1 cellular context compared by ENCODE assay signal in the genomic region with DNA sequence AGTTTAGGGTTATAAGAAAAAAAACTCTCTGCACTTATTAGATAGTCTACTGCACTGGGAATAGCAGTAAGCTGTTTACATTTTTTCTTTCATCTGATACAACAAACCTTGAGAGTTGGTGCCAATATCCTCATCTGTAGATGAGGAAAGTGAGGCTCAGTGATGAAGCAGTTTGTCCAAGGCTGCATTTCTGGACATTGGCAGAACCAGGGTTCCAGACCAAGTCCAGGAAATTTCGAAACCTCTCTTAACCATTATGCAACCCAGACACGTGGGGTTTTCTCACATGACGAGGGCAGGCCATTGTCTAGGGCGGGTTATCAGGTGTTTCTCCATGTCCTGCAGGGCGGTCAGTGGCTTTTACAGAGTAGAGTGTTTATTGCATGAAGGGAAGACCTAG.
A peak's percentile ranks its signal among the peaks of the same experiment; 100 is the strongest.
TF ChIP-seq lines count a peak whose summit lies in the region.

No MANE protein-coding gene starts in this region.

TF ChIP-seq in K562, 482 proteins besides CTCF, POLR2A, EP300 and RAD21 (continued from another document and continues in another):
- no peak for TF ChIP-seq ZBTB43 (CRISPR knock-in tag; IDR thresholded peaks at IDR 0.05)
- TF ChIP-seq MGA (IDR thresholded peaks at IDR 0.05), result peak; percentile 89
- TF ChIP-seq, protein P1, sequence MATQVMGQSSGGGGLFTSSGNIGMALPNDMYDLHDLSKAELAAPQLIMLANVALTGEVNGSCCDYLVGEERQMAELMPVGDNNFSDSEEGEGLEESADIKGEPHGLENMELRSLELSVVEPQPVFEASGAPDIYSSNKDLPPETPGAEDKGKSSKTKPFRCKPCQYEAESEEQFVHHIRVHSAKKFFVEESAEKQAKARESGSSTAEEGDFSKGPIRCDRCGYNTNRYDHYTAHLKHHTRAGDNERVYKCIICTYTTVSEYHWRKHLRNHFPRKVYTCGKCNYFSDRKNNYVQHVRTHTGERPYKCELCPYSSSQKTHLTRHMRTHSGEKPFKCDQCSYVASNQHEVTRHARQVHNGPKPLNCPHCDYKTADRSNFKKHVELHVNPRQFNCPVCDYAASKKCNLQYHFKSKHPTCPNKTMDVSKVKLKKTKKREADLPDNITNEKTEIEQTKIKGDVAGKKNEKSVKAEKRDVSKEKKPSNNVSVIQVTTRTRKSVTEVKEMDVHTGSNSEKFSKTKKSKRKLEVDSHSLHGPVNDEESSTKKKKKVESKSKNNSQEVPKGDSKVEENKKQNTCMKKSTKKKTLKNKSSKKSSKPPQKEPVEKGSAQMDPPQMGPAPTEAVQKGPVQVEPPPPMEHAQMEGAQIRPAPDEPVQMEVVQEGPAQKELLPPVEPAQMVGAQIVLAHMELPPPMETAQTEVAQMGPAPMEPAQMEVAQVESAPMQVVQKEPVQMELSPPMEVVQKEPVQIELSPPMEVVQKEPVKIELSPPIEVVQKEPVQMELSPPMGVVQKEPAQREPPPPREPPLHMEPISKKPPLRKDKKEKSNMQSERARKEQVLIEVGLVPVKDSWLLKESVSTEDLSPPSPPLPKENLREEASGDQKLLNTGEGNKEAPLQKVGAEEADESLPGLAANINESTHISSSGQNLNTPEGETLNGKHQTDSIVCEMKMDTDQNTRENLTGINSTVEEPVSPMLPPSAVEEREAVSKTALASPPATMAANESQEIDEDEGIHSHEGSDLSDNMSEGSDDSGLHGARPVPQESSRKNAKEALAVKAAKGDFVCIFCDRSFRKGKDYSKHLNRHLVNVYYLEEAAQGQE (CRISPR knock-in tag; IDR thresholded peaks at IDR 0.05; ENCODE audit: low read depth), result no peak
- no peak for TF ChIP-seq BRF1 (IDR thresholded peaks at IDR 0.05; ENCODE audit: borderline replicate concordance, extremely low read depth, insufficient read length)
- TF ChIP-seq PHTF2 (CRISPR knock-in tag; IDR thresholded peaks at IDR 0.05), result no peak
- TF ChIP-seq ARNT (IDR thresholded peaks at IDR 0.05), result no peak
- TF ChIP-seq, protein P2, sequence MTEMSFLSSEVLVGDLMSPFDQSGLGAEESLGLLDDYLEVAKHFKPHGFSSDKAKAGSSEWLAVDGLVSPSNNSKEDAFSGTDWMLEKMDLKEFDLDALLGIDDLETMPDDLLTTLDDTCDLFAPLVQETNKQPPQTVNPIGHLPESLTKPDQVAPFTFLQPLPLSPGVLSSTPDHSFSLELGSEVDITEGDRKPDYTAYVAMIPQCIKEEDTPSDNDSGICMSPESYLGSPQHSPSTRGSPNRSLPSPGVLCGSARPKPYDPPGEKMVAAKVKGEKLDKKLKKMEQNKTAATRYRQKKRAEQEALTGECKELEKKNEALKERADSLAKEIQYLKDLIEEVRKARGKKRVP (CRISPR knock-in tag; IDR thresholded peaks at IDR 0.05), result peak; percentile 73; the same call in 1 of the 2 replicates
- TF ChIP-seq KLF6 (CRISPR knock-in tag; IDR thresholded peaks at IDR 0.05; ENCODE audit: borderline replicate concordance), result peak; percentile 57; the same call in 1 of the 2 replicates
- peak; percentile 48; the same call in 1 of the 2 replicates for TF ChIP-seq MTA3 (IDR thresholded peaks at IDR 0.05; ENCODE audit: borderline replicate concordance)
- no peak for TF ChIP-seq ZNF785 (CRISPR knock-in tag; IDR thresholded peaks at IDR 0.05)
- no peak for TF ChIP-seq CHCHD3 (CRISPR knock-in tag; IDR thresholded peaks at IDR 0.05)
- TF ChIP-seq CBFA2T2 (conservative IDR thresholded peaks at IDR 0.05), result peak; percentile 69
- TF ChIP-seq E2F8 (IDR thresholded peaks at IDR 0.05; ENCODE audit: low read depth, partially characterized antibody), result peak; percentile 27
- TF ChIP-seq ZNF609 (CRISPR knock-in tag; IDR thresholded peaks at IDR 0.05; ENCODE audit: borderline replicate concordance), result no peak
- no peak for TF ChIP-seq ZNF668 (CRISPR knock-in tag; IDR thresholded peaks at IDR 0.05)
- TF ChIP-seq, protein P3, sequence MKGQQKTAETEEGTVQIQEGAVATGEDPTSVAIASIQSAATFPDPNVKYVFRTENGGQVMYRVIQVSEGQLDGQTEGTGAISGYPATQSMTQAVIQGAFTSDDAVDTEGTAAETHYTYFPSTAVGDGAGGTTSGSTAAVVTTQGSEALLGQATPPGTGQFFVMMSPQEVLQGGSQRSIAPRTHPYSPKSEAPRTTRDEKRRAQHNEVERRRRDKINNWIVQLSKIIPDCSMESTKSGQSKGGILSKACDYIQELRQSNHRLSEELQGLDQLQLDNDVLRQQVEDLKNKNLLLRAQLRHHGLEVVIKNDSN (CRISPR knock-in tag; IDR thresholded peaks at IDR 0.05), result peak; percentile 90
- no peak for TF ChIP-seq KDM2B (CRISPR knock-in tag; IDR thresholded peaks at IDR 0.05)
- TF ChIP-seq MAFG (tag; conservative IDR thresholded peaks at IDR 0.05), result 0 out of 2 replicates have a peak, but pooled peaks have one; percentile 3
- peak; percentile 75 for TF ChIP-seq DACH1 (IDR thresholded peaks at IDR 0.05; ENCODE audit: partially characterized antibody)
- no peak for TF ChIP-seq E2F1 (CRISPR knock-in tag; IDR thresholded peaks at IDR 0.05)
